Comparison of ENCODE assay signal across 23 cellular contexts in genomic region chr10:105594301-105594700, GRCh38.
DNase-seq lines count a peak whose midpoint lies in the region; ATAC-seq and TF ChIP-seq lines count a peak whose summit lies in the region.
"Had no signal": no experiment of that assay in that cellular context is flagged by ENCODE, and none has a peak within 500 bp of the region (broad histone marks: within the 10 kb centered on the region; RNA-seq: fewer than 3 reads in every experiment).

No MANE protein-coding gene starts in this region.

- no peak for ATAC-seq in HG03025 (IDR thresholded peaks at IDR 0.05; ENCODE audit: low FRiP score, unreplicated experiment)
- ATAC-seq in upper lobe of left lung (ENCODE audit: low FRiP score in 2 of 2) = no peak
- ATAC-seq in GM19452 (IDR thresholded peaks at IDR 0.05; ENCODE audit: unreplicated experiment) = no peak
- ATAC-seq: A549 had no signal

- no peaks in the 10 kb centered on the region for H3K27me3 ChIP-seq in upper lobe of left lung
- H3K27me3 ChIP-seq: BE2C; BLaER1 treated with 17β-estradiol and CSF1 and Interleukin-3, amounts not matched to agents 10 nM and 100 nM had no signal

- POLR2A ChIA-PET in RWPE1 (lab: Yijun Ruan, JAX; ENCODE audit: low non-redundant PET) = no interaction called here

- DNase-seq in Caki2 (ENCODE audit: low read depth) = peak; percentile 37
- peak; percentile 13 for DNase-seq in RWPE1 (ENCODE audit: low spot score)
- DNase-seq in epithelial cell of esophagus (ENCODE audit: low read depth) = peak; percentile 32
- peak; percentile 90 for DNase-seq in kidney glomerular epithelial cell (lab: John Stamatoyannopoulos, UW)
- no peak for DNase-seq in upper lobe of left lung
- DNase-seq in GM19238 (ENCODE audit: insufficient read length, low spot score) = no peak
- DNase-seq: 8988T; ACHN; AML-193; BE2C; Calu3; CD4-positive, alpha-beta T cell; CD8-positive, alpha-beta memory T cell; DMS53; DMS79 treated with DMSO at 0.1 percent for 48 hours; GF-D8; GOT3; HFFc6 had no signal

- TF ChIP-seq EP300 in upper lobe of left lung (IDR thresholded peaks at IDR 0.05) = no peak

- CTCF ChIA-PET in RWPE1 (lab: Yijun Ruan, JAX) = no interaction called here

- in situ Hi-C loops in Caki2 (cut with HindIII; ENCODE audit: low pct_unique_long_range_greater_than_20kb, low sequenced_read_pairs) = no loop called here

- H3K27ac ChIP-seq in RWPE1 (no peak overlapping the region), upper lobe of left lung (no peak overlapping the region)
- H3K27ac ChIP-seq: A549; BLaER1 treated with 17β-estradiol and CSF1 and Interleukin-3, amounts not matched to agents 10 nM and 100 nM had no signal

- H3K4me3 ChIP-seq in epithelial cell of esophagus (ENCODE audit: low read length) (no peak overlapping the region), upper lobe of left lung (no peak overlapping the region)
- H3K4me3 ChIP-seq: A549; BLaER1 treated with 17β-estradiol and CSF1 and Interleukin-3, amounts not matched to agents 10 nM and 100 nM; HAP-1 had no signal

- no peaks in the 10 kb centered on the region for H3K9me3 ChIP-seq in upper lobe of left lung
- H3K9me3 ChIP-seq: A549; BE2C; BLaER1 treated with 17β-estradiol and CSF1 and Interleukin-3, amounts not matched to agents 10 nM and 100 nM; HAP-1 had no signal

- no peaks in the 10 kb centered on the region for H3K36me3 ChIP-seq in upper lobe of left lung
- H3K36me3 ChIP-seq: BE2C; BLaER1 treated with 17β-estradiol and CSF1 and Interleukin-3, amounts not matched to agents 10 nM and 100 nM; HAP-1 had no signal

- H3K4me1 ChIP-seq in upper lobe of left lung = no peaks in the 10 kb centered on the region
- H3K4me1 ChIP-seq: A549; BE2C; BLaER1 treated with 17β-estradiol and CSF1 and Interleukin-3, amounts not matched to agents 10 nM and 100 nM; HAP-1 had no signal

- TF ChIP-seq POLR2A in upper lobe of left lung (IDR thresholded peaks at IDR 0.05) = no peak

- TF ChIP-seq CTCF in RWPE1 (conservative IDR thresholded peaks at IDR 0.05; ENCODE audit: low read depth) (no peak), epithelial cell of esophagus (IDR thresholded peaks at IDR 0.05; ENCODE audit: insufficient read depth, low read depth, low read length, missing control alignments) (no peak), upper lobe of left lung (IDR thresholded peaks at IDR 0.05) (no peak)

- 76 to 87% methylated on average over 2 of the region's 2 CpGs for WGBS in upper lobe of left lung, 2 donors

Comparison
In these comparisons a context has a peak if more than half of its experiments do, and no peak if none do; other contexts are left out.
1. DNase-seq: peak in Caki2 (single experiment), RWPE1 (single experiment), epithelial cell of esophagus (single experiment) and kidney glomerular epithelial cell (single experiment); none in upper lobe of left lung (0 of 2) and GM19238 (single experiment).